ENCODE assay signal across 16 cellular contexts in the genomic region with DNA sequence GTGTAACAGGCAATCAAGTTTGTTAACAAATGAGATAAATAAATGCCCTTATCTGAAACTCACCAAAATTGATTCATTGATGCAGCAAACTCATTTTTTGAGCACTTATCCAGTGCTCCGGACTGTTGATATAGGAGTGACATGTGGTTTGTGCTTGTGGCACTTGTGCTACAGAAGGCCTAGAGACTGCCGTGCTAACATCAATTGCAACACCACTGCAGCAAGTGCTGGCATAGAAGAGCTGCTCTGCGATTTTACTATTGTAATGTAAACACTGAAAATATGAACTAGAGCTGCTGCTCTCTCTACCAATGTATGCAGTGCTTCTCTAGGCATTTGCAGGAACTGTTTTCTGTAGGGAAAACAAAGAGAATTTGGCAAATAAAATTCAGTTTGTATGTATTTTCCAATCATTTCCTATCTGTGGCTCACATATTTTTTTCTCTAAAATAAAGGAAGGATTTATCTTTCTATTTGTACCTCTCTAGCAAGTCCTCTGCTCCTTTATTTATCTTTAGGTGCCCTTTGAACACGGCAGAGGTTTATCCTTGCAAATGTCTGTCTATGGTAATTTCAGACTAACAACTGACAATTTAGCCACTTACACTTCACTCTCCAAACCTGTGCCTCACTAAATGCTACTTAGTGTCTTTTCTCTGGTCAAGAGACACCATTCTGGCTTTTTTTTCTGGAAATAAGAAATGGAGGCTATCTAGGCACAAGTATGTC.
DNase-seq lines count a peak whose midpoint lies in the region; ATAC-seq, FAIRE-seq and TF ChIP-seq lines count a peak whose summit lies in the region.
"Had no signal": no experiment of that assay in that cellular context is flagged by ENCODE, and none has a peak within 500 bp of the region (broad histone marks: within the 10 kb centered on the region; RNA-seq: fewer than 3 reads in every experiment).

No MANE protein-coding gene starts in this region.

- no peaks in the 10 kb centered on the region for H3K79me2 ChIP-seq in trophoblast cell (ENCODE audit: control insufficient read depth, insufficient read depth, low read length, poor library complexity)

- H3K9ac ChIP-seq in IMR-90 (ENCODE audit: low read depth, low read length): no peak overlapping the region
- H3K9ac ChIP-seq in mesenchymal stem cell (ENCODE audit: low read length): no peak overlapping the region
- no peak overlapping the region for H3K9ac ChIP-seq in trophoblast cell (ENCODE audit: low read length)

- TF ChIP-seq CTCF in IMR-90 (conservative IDR thresholded peaks at IDR 0.05; ENCODE audit: low read depth, low read length) (no peak), bronchial epithelial cell (IDR thresholded peaks at IDR 0.05; ENCODE audit: insufficient read depth, low read length, severe bottlenecking) (no peak), RWPE1 (conservative IDR thresholded peaks at IDR 0.05; ENCODE audit: low read depth) (no peak)

- no peak overlapping the region for H3K23ac ChIP-seq in IMR-90 (ENCODE audit: low read depth, low read length)
- H3K23ac ChIP-seq in mesenchymal stem cell (ENCODE audit: low read length in 2 of 2): no peak overlapping the region
- no peak overlapping the region for H3K23ac ChIP-seq in trophoblast cell (ENCODE audit: low read length)

- no peak overlapping the region for H4K12ac ChIP-seq in trophoblast cell (ENCODE audit: low read depth, low read length)

- no peak overlapping the region for H2BK20ac ChIP-seq in IMR-90 (ENCODE audit: low read depth, low read length)

- H4K20me1 ChIP-seq in IMR-90 (ENCODE audit: insufficient read depth, low read length): no peaks in the 10 kb centered on the region

- peak; percentile 89 for ATAC-seq in IMR-90 (ENCODE audit: low read depth)
- ATAC-seq: GM12878 had no signal

- no peak overlapping the region for H4K5ac ChIP-seq in IMR-90 (ENCODE audit: low read depth, low read length)

- H3K4ac ChIP-seq in IMR-90 (ENCODE audit: low read depth, low read length) (no peak overlapping the region), mesenchymal stem cell (ENCODE audit: low read depth in 1 of 2, low read length in 2 of 2) (no peak overlapping the region), trophoblast cell (ENCODE audit: low read depth, low read length) (no peak overlapping the region)

- H2AK9ac ChIP-seq in IMR-90 (replicated peaks; ENCODE audit: low read depth, low read length, poor library complexity): no peak overlapping the region

- H3K56ac ChIP-seq in IMR-90 (ENCODE audit: extremely low read depth, insufficient read depth, low read length): no peak overlapping the region

- H2BK5ac ChIP-seq in IMR-90 (ENCODE audit: low read depth, low read length, poor library complexity, severe bottlenecking) (no peak overlapping the region), mesenchymal stem cell (ENCODE audit: low read depth, low read length, poor library complexity, severe bottlenecking) (no peak overlapping the region), trophoblast cell (ENCODE audit: low read depth, low read length, poor library complexity) (no peak overlapping the region)

- no peak overlapping the region for H2BK12ac ChIP-seq in mesenchymal stem cell (ENCODE audit: low read length in 2 of 2)
- H2BK12ac ChIP-seq in trophoblast cell (ENCODE audit: low read length): no peak overlapping the region

- DNase-seq in DMS53 (lab: John Stamatoyannopoulos, UW) (peak; percentile 50), IMR-90 (peak; percentile 31), bronchial epithelial cell (ENCODE audit: low read depth) (no peak), mesenchymal stem cell (peak; percentile 82), RWPE1 (ENCODE audit: low spot score) (no peak), trophoblast cell (no peak), 8988T (no peak)
- DNase-seq: activated CD8-positive, alpha-beta memory T cell treated with anti-CD3 and anti-CD28 coated beads for 24 hours; COR-L47; GDM1; NCI-H1694 treated with DMSO at 0.1 percent for 48 hours; nucleus accumbens; sigmoid colon; stimulated activated CD4-positive, alpha-beta T cell treated with anti-CD3 and anti-CD28 coated beads, Interleukin-2, amount 100 ng/mL, for 48 hours had no signal

- H3K27me3 ChIP-seq in IMR-90 (ENCODE audit: control insufficient read depth, insufficient read depth, low read length) (no peaks in the 10 kb centered on the region), bronchial epithelial cell (ENCODE audit: control insufficient read depth, insufficient read depth, low read length) (no peaks in the 10 kb centered on the region), mesenchymal stem cell (ENCODE audit: control insufficient read depth in 1 of 2, insufficient read depth in 1 of 2, low read length in 2 of 2) (no peaks in the 10 kb centered on the region), trophoblast cell (ENCODE audit: insufficient read depth, low read length) (no peaks in the 10 kb centered on the region)
- H3K27me3 ChIP-seq: cardiac muscle cell, sigmoid colon had no signal

- in situ Hi-C loops in IMR-90 (cut with MboI; ENCODE audit: low sequenced_read_pairs): no loop called here

- H3K4me1 ChIP-seq in IMR-90 (ENCODE audit: control insufficient read depth, insufficient read depth, low read length): no peaks in the 10 kb centered on the region
- no peaks in the 10 kb centered on the region for H3K4me1 ChIP-seq in mesenchymal stem cell (ENCODE audit: control insufficient read depth, insufficient read depth, low read depth, low read length)
- H3K4me1 ChIP-seq in trophoblast cell (ENCODE audit: control insufficient read depth in 1 of 2, insufficient read depth in 2 of 2, low read length in 2 of 2): no peaks in the 10 kb centered on the region

- H2AK5ac ChIP-seq in IMR-90 (ENCODE audit: low read depth, low read length) (no peak overlapping the region), mesenchymal stem cell (ENCODE audit: low read length, severe bottlenecking) (no peak overlapping the region), trophoblast cell (ENCODE audit: low read length) (no peak overlapping the region)

- H3K4me2 ChIP-seq in IMR-90 (ENCODE audit: low read depth, low read length) (no peak overlapping the region; the same call in 1 of the 2 replicates), mesenchymal stem cell (ENCODE audit: low read length, poor library complexity, severe bottlenecking) (no peak overlapping the region), trophoblast cell (ENCODE audit: low read length) (no peak overlapping the region)

- no peak overlapping the region for H3K18ac ChIP-seq in IMR-90 (ENCODE audit: low read depth, low read length)
- no peak overlapping the region for H3K18ac ChIP-seq in mesenchymal stem cell (ENCODE audit: low read depth in 1 of 2, low read length in 2 of 2)
- H3K18ac ChIP-seq in trophoblast cell (ENCODE audit: low read length): no peak overlapping the region

- H2AFZ ChIP-seq in IMR-90 (replicated peaks; ENCODE audit: low read length, poor library complexity): no peak overlapping the region
- no peak overlapping the region for H2AFZ ChIP-seq in mesenchymal stem cell (ENCODE audit: low read depth, low read length)
- no peak overlapping the region for H2AFZ ChIP-seq in trophoblast cell (ENCODE audit: insufficient read depth, low read length, poor library complexity)

- peak; percentile 97 for FAIRE-seq in bronchial epithelial cell (lab: Jason Lieb, UNC)
- FAIRE-seq: GM12878 had no signal

- no TSS peak for BruUV-seq in IMR-90 (replicated peaks; lab: Mats Ljungman, UMichigan)

- H3K79me1 ChIP-seq in IMR-90 (ENCODE audit: low read depth in 1 of 2, low read length in 2 of 2) (no peaks in the 10 kb centered on the region), mesenchymal stem cell (replicated peaks; ENCODE audit: low read length, poor library complexity, severe bottlenecking) (no peaks in the 10 kb centered on the region), trophoblast cell (ENCODE audit: low read length) (no peaks in the 10 kb centered on the region)

- H3K9me3 ChIP-seq in IMR-90 (ENCODE audit: control insufficient read depth, insufficient read depth, low read length) (no peaks in the 10 kb centered on the region), mesenchymal stem cell (ENCODE audit: control insufficient read depth, low read length) (no peaks in the 10 kb centered on the region), trophoblast cell (ENCODE audit: insufficient read depth, low read depth, low read length) (no peaks in the 10 kb centered on the region)

- POLR2A ChIA-PET in IMR-90 (lab: Charles Lee; ENCODE audit: unreplicated experiment): no interaction called here
- POLR2A ChIA-PET in RWPE1 (lab: Yijun Ruan, JAX; ENCODE audit: low non-redundant PET): no interaction called here

- CTCF ChIA-PET in IMR-90 (lab: Yijun Ruan, JAX) (no interaction called here), RWPE1 (lab: Yijun Ruan, JAX) (no interaction called here)

- WGBS in IMR-90 (ENCODE audit: extremely low coverage in 2 of 2, insufficient read length in 1 of 2), 2 experiments: 40% methylated on average over 1 of the region's 4 CpGs; no CpG with 5 or more reads in 1 of the 2 experiments
- 49% methylated on average over 4 of the region's 4 CpGs for WGBS in mesenchymal stem cell
- no CpG with 5 or more reads among the region's 4 CpGs for WGBS in trophoblast cell (ENCODE audit: extremely low coverage, insufficient coverage, insufficient read length)

- H4K91ac ChIP-seq in IMR-90 (ENCODE audit: insufficient read depth, low read depth, low read length): no peak overlapping the region
- no peak overlapping the region for H4K91ac ChIP-seq in mesenchymal stem cell (ENCODE audit: low read length)
- no peak overlapping the region for H4K91ac ChIP-seq in trophoblast cell (ENCODE audit: low read depth, low read length)

- H3K27ac ChIP-seq in IMR-90 (ENCODE audit: insufficient read depth, low read length) (no peak overlapping the region; the same call in 1 of the 2 replicates), mesenchymal stem cell (ENCODE audit: low read length, poor library complexity, severe bottlenecking) (no peak overlapping the region), RWPE1 (no peak overlapping the region), trophoblast cell (ENCODE audit: low read depth, low read length) (no peak overlapping the region)
- H3K27ac ChIP-seq: cardiac muscle cell, sigmoid colon had no signal

- no peak overlapping the region for H2BK120ac ChIP-seq in IMR-90 (ENCODE audit: low read depth, low read length)
- H2BK120ac ChIP-seq in mesenchymal stem cell (ENCODE audit: low read depth, low read length): no peak overlapping the region
- H2BK120ac ChIP-seq in trophoblast cell (ENCODE audit: insufficient read depth, low read length, poor library complexity): no peak overlapping the region

- TF ChIP-seq POLR2A in IMR-90 (IDR thresholded peaks at IDR 0.05; ENCODE audit: low read depth, low read length): no peak

- H3K9me1 ChIP-seq in IMR-90 (ENCODE audit: insufficient read depth, low read length): no peaks in the 10 kb centered on the region

- dilution Hi-C loops in IMR-90 (cut with HindIII; ENCODE audit: low sequenced_read_pairs, unreplicated experiment): no loop called here

- intact Hi-C loops in IMR-90 (cut with micrococcal nuclease): no loop called here

- no peak overlapping the region for H4K8ac ChIP-seq in IMR-90 (ENCODE audit: low read depth in 2 of 2, low read length in 2 of 2)
- H4K8ac ChIP-seq in mesenchymal stem cell (ENCODE audit: low read length): no peak overlapping the region
- H4K8ac ChIP-seq in trophoblast cell (ENCODE audit: low read depth, low read length): no peak overlapping the region

- H2BK15ac ChIP-seq in IMR-90 (ENCODE audit: low read depth, low read length) (no peak overlapping the region), mesenchymal stem cell (ENCODE audit: low read depth, poor library complexity, severe bottlenecking) (no peak overlapping the region)

- TF ChIP-seq RAD21 in IMR-90 (IDR thresholded peaks at IDR 0.05; ENCODE audit: low read length): no peak

- H3K36me3 ChIP-seq in IMR-90 (ENCODE audit: control insufficient read depth, insufficient read depth, low read length) (no peaks in the 10 kb centered on the region), bronchial epithelial cell (ENCODE audit: control insufficient read depth, insufficient read depth, low read length) (no peaks in the 10 kb centered on the region), mesenchymal stem cell (ENCODE audit: control insufficient read depth in 1 of 2, insufficient read depth in 2 of 2, low read depth in 1 of 2, low read length in 2 of 2) (no peaks in the 10 kb centered on the region), trophoblast cell (ENCODE audit: control insufficient read depth in 1 of 2, insufficient read depth in 2 of 2, low read length in 2 of 2) (no peaks in the 10 kb centered on the region)
- H3K36me3 ChIP-seq: cardiac muscle cell, sigmoid colon had no signal

- H3K14ac ChIP-seq in IMR-90 (replicated peaks; ENCODE audit: low read depth, low read length): no peak overlapping the region
- no peak overlapping the region for H3K14ac ChIP-seq in mesenchymal stem cell (ENCODE audit: low read length in 2 of 2)
- H3K14ac ChIP-seq in trophoblast cell (ENCODE audit: low read length): no peak overlapping the region

- H3K4me3 ChIP-seq in IMR-90 (ENCODE audit: insufficient read depth, low read depth, low read length): no peak overlapping the region
- no peak overlapping the region for H3K4me3 ChIP-seq in bronchial epithelial cell (ENCODE audit: low read depth, low read length)
- H3K4me3 ChIP-seq in mesenchymal stem cell (ENCODE audit: insufficient read depth in 1 of 2, low read depth in 1 of 2, low read length in 2 of 2): no peak overlapping the region
- no peak overlapping the region for H3K4me3 ChIP-seq in trophoblast cell (ENCODE audit: low read depth, low read length)
- H3K4me3 ChIP-seq: cardiac muscle cell, GM12878, sigmoid colon had no signal

Comparison
In these comparisons a context has a peak if more than half of its experiments do, and no peak if none do; other contexts are left out.
1. DNase-seq: peak in DMS53 (single experiment), IMR-90 (single experiment) and mesenchymal stem cell (single experiment); none in bronchial epithelial cell (single experiment), RWPE1 (single experiment), trophoblast cell (0 of 2) and 8988T (single experiment).